Comparison of ENCODE assay signal across 8 cellular contexts in genomic region chr5:56814963-56815656, GRCh38. TPM values are rescaled to one million over a fixed set of nuclear protein-coding genes. Genes with fewer than 3 reads are reported as not detected.
DNase-seq lines count a peak whose midpoint lies in the region; ATAC-seq and TF ChIP-seq lines count a peak whose summit lies in the region.

MAP3K1 (plus strand) TSS chr5:56815549; CDS start chr5:56815574, 25 bp downstream.

- DNase-seq in D341Med (ENCODE audit: low spot score): peak; percentile 91
- DNase-seq in HUDEP-2 (lab: John Stamatoyannopoulos, UW; ENCODE audit: unreplicated experiment in 76 of 76): peak in 68 of 76 experiments; percentile 14 to 82 (median 62)
- DNase-seq in RWPE1 (ENCODE audit: low spot score): peak; percentile 89
- DNase-seq in activated T-helper 9 cell treated with anti-CD3 and anti-CD28 coated beads, Interleukin-2, amount 50 U/mL, for 16 hours (ENCODE audit: low read depth): peak; percentile 73
- peak; percentile 74 for DNase-seq in fibroblast of pulmonary artery (ENCODE audit: low read depth)
- peak; percentile 85 for DNase-seq in natural killer cell treated with Interleukin-12 subunit alpha and Interleukin-12 subunit beta and Interleukin-15 and Interleukin-18, amount 100 ng/mL, for 72 hours (ENCODE audit: low spot score)
- peak; percentile 77 for DNase-seq in stimulated activated naive CD4-positive, alpha-beta T cell treated with Interleukin-2 at 50 U/mL for 16 hours (lab: John Stamatoyannopoulos, UW)

- peaks cover 21 to 28% of the 10 kb centered on the region in 2 donors for H3K4me1 Mint-ChIP-seq in natural killer cell treated with Interleukin-12 subunit alpha and Interleukin-12 subunit beta and Interleukin-15 and Interleukin-18, amount 100 ng/mL, for 72 hours (ENCODE audit: low read depth in 2 of 2)

- peak; percentile 40 for ATAC-seq in GM21367 (IDR thresholded peaks at IDR 0.05; ENCODE audit: unreplicated experiment)
- peak; percentile 84 to 89 for ATAC-seq in natural killer cell treated with Interleukin-12 subunit alpha and Interleukin-12 subunit beta and Interleukin-15 and Interleukin-18, amount 100 ng/mL, for 72 hours

- H3K27ac Mint-ChIP-seq in natural killer cell treated with Interleukin-12 subunit alpha and Interleukin-12 subunit beta and Interleukin-15 and Interleukin-18, amount 100 ng/mL, for 72 hours: peak within 1 kb of the TSS; percentile 90 to 91

- CTCF ChIA-PET in RWPE1 (lab: Yijun Ruan, JAX): interaction anchor here (0.5 to 1.4 kb wide), 3 partner anchors 24 to 707 kb away, joined by 3 to 4 read pairs (median 3); no protein-coding TSS in a partner anchor

- H3K4me3 Mint-ChIP-seq in natural killer cell treated with Interleukin-12 subunit alpha and Interleukin-12 subunit beta and Interleukin-15 and Interleukin-18, amount 100 ng/mL, for 72 hours: peak within 1 kb of the TSS; percentile 93

- POLR2A ChIA-PET in RWPE1 (lab: Yijun Ruan, JAX; ENCODE audit: low non-redundant PET): interaction anchor here (0.6 kb wide), 1 partner anchor 180 kb away, joined by 6 read pairs; no protein-coding TSS in a partner anchor

- H3K36me3 Mint-ChIP-seq in natural killer cell treated with Interleukin-12 subunit alpha and Interleukin-12 subunit beta and Interleukin-15 and Interleukin-18, amount 100 ng/mL, for 72 hours: no peaks in the 10 kb centered on the region

- H3K9me3 Mint-ChIP-seq in natural killer cell treated with Interleukin-12 subunit alpha and Interleukin-12 subunit beta and Interleukin-15 and Interleukin-18, amount 100 ng/mL, for 72 hours: no peaks in the 10 kb centered on the region

- no peaks in the 10 kb centered on the region for H3K27me3 Mint-ChIP-seq in natural killer cell treated with Interleukin-12 subunit alpha and Interleukin-12 subunit beta and Interleukin-15 and Interleukin-18, amount 100 ng/mL, for 72 hours

- peak within 1 kb of the TSS; percentile 87 for H3K27ac ChIP-seq in RWPE1

- TF ChIP-seq CTCF in RWPE1 (conservative IDR thresholded peaks at IDR 0.05; ENCODE audit: low read depth) (no peak), fibroblast of pulmonary artery (IDR thresholded peaks at IDR 0.05; ENCODE audit: low read length, missing control alignments) (no peak)

- peak within 1 kb of the TSS; percentile 74 for H3K4me3 ChIP-seq in fibroblast of pulmonary artery (replicated peaks; ENCODE audit: low read depth, low read length)

RNA-seq across cellular contexts. Expression of gene MAP3K1, which starts in this region (rescaled TPM):
- total RNA-seq in natural killer cell treated with Interleukin-12 subunit alpha and Interleukin-12 subunit beta and Interleukin-15 and Interleukin-18, amount 100 ng/mL, for 72 hours: 10 to 100 TPM; 11.1 to 16.3 TPM

Comparison
In these comparisons a context has a peak if more than half of its experiments do, and no peak if none do; other contexts are left out.
1. Peak in every context shown above with its lines: DNase-seq, ATAC-seq, H3K4me3 ChIP-seq and H3K27ac ChIP-seq.